Comparison of ENCODE assay signal across 29 cellular contexts in genomic region chr4:12144051-12144450, GRCh38.
"Had no signal": no experiment of that assay in that cellular context is flagged by ENCODE, and none has a peak within 500 bp of the region (broad histone marks: within the 10 kb centered on the region; RNA-seq: fewer than 3 reads in every experiment).

No MANE protein-coding gene starts in this region.

- H3K4me3 Mint-ChIP-seq: activated CD4-positive, alpha-beta T cell treated with anti-CD3 and anti-CD28 coated beads for 36 hours; activated CD4-positive, alpha-beta T cell treated with anti-CD3 and anti-CD28 coated beads, Interleukin-2, amount 10 ng/mL, durations not matched to agents 7 days and 5 days; activated CD8-positive, alpha-beta T cell treated with anti-CD3 and anti-CD28 coated beads, Interleukin-2, amount 10 ng/mL, durations not matched to agents 7 days and 5 days; activated naive CD4-positive, alpha-beta T cell treated with anti-CD3 and anti-CD28 coated beads, Interleukin-2, amount 50 U/mL, for 24 hours; activated naive CD8-positive, alpha-beta T cell treated with anti-CD3 and anti-CD28 coated beads, Interleukin-2, amount 10 ng/mL, durations not matched to agents 7 days and 5 days; activated T-cell treated with anti-CD3 and anti-CD28 coated beads, Interleukin-2, amount 50 U/mL, for 24 hours; WTC11 had no signal

- H3K36me3 ChIP-seq: ascending aorta, SJCRH30 had no signal

- H3K36me3 Mint-ChIP-seq: activated naive CD4-positive, alpha-beta T cell treated with anti-CD3 and anti-CD28 coated beads, Interleukin-2, amount 50 U/mL, for 24 hours; activated naive CD8-positive, alpha-beta T cell treated with anti-CD3 and anti-CD28 coated beads, Interleukin-2, amount 10 ng/mL, durations not matched to agents 7 days and 5 days had no signal

- H3K4me3 ChIP-seq: ascending aorta, SJCRH30, SK-N-MC had no signal

- ATAC-seq: activated CD4-positive, alpha-beta T cell treated with anti-CD3 and anti-CD28 coated beads for 36 hours; activated CD4-positive, CD25-positive, alpha-beta regulatory T cell treated with anti-CD3 and anti-CD28 coated beads, Interleukin-2, amount 50 U/mL, for 24 hours; activated CD8-positive, alpha-beta T cell treated with anti-CD3 and anti-CD28 coated beads, Interleukin-2, amount 10 ng/mL, durations not matched to agents 7 days and 5 days; WTC11 had no signal

- H3K4me1 ChIP-seq: ascending aorta, SJCRH30 had no signal

- DNase-seq: activated CD4-positive, alpha-beta T cell treated with anti-CD3 and anti-CD28 coated beads for 36 hours; activated CD4-positive, alpha-beta T cell treated with anti-CD3 and anti-CD28 coated beads, Interleukin-2, amount 10 ng/mL, durations not matched to agents 7 days and 5 days; activated CD4-positive, alpha-beta T cell treated with anti-CD3 and anti-CD28 coated beads, Interleukin-2, amount 50 U/mL, for 48 hours; activated CD8-positive, alpha-beta T cell treated with anti-CD3 and anti-CD28 coated beads, Interleukin-2, amount 10 ng/mL, durations not matched to agents 7 days and 5 days; activated gamma-delta T cell; activated naive CD4-positive, alpha-beta T cell treated with Interleukin-2 at 50 U/mL for 16 hours; activated naive CD8-positive, alpha-beta T cell treated with anti-CD3 and anti-CD28 coated beads, Interleukin-2, amount 10 ng/mL, durations not matched to agents 7 days and 5 days; activated T-cell treated with anti-CD3 and anti-CD28 coated beads, Interleukin-2, amount 50 U/mL, for 24 hours; amygdala; Karpas-422; KBM-7; MM.1S; NCI-H1105; NCI-H1417 treated with DMSO at 0.1 percent for 48 hours; NCI-H187 treated with DMSO at 0.1 percent for 48 hours; NCI-H2081; NCI-H345; NCI-H524 treated with DMSO at 0.1 percent for 48 hours; NCI-H748 treated with DMSO at 0.1 percent for 48 hours; NK-92 treated with Interleukin-12 subunit alpha and Interleukin-12 subunit beta, amount 100 ng/mL, for 24 hours; SHP77; SJCRH30; T1000 had no signal

- H3K27ac Mint-ChIP-seq: activated CD4-positive, alpha-beta T cell treated with anti-CD3 and anti-CD28 coated beads for 36 hours; activated CD4-positive, alpha-beta T cell treated with anti-CD3 and anti-CD28 coated beads, Interleukin-2, amount 10 ng/mL, durations not matched to agents 7 days and 5 days; activated CD8-positive, alpha-beta T cell treated with anti-CD3 and anti-CD28 coated beads, Interleukin-2, amount 10 ng/mL, durations not matched to agents 7 days and 5 days; activated naive CD4-positive, alpha-beta T cell treated with anti-CD3 and anti-CD28 coated beads, Interleukin-2, amount 50 U/mL, for 24 hours; activated naive CD8-positive, alpha-beta T cell treated with anti-CD3 and anti-CD28 coated beads, Interleukin-2, amount 10 ng/mL, durations not matched to agents 7 days and 5 days; activated T-cell treated with anti-CD3 and anti-CD28 coated beads, Interleukin-2, amount 50 U/mL, for 24 hours; activated T-helper 2 cell treated with anti-CD3 and anti-CD28 coated beads, Interferon-gamma antibody, Interleukin-2, Interleukin-4, amounts not matched to agents 10 μg/mL and 5 μg/mL and 100 μg/mL, durations not matched to agents 14 hours and 24 hours and 36 hours; WTC11 had no signal

- H3K27me3 Mint-ChIP-seq: activated CD4-positive, alpha-beta T cell treated with anti-CD3 and anti-CD28 coated beads for 36 hours; activated CD4-positive, alpha-beta T cell treated with anti-CD3 and anti-CD28 coated beads, Interleukin-2, amount 10 ng/mL, durations not matched to agents 7 days and 5 days; activated naive CD4-positive, alpha-beta T cell treated with anti-CD3 and anti-CD28 coated beads, Interleukin-2, amount 50 U/mL, for 24 hours; activated naive CD8-positive, alpha-beta T cell treated with anti-CD3 and anti-CD28 coated beads, Interleukin-2, amount 10 ng/mL, durations not matched to agents 7 days and 5 days; activated T-cell treated with anti-CD3 and anti-CD28 coated beads, Interleukin-2, amount 50 U/mL, for 24 hours had no signal

- H3K9me3 ChIP-seq: ascending aorta, SJCRH30 had no signal

- H3K27me3 ChIP-seq: ascending aorta, SJCRH30 had no signal

- H3K27ac ChIP-seq: ascending aorta, SJCRH30, SK-N-MC had no signal

- H3K4me1 Mint-ChIP-seq: activated CD4-positive, alpha-beta T cell treated with anti-CD3 and anti-CD28 coated beads for 36 hours; activated CD4-positive, alpha-beta T cell treated with anti-CD3 and anti-CD28 coated beads, Interleukin-2, amount 10 ng/mL, durations not matched to agents 7 days and 5 days; activated naive CD4-positive, alpha-beta T cell treated with anti-CD3 and anti-CD28 coated beads, Interleukin-2, amount 50 U/mL, for 24 hours; activated naive CD8-positive, alpha-beta T cell treated with anti-CD3 and anti-CD28 coated beads, Interleukin-2, amount 10 ng/mL, durations not matched to agents 7 days and 5 days had no signal
